ENCODE assay signal across 10 cellular contexts in genomic region chr5:14675309-14675708, GRCh38. TPM values are rescaled to one million over a fixed set of nuclear protein-coding genes. Genes with fewer than 3 reads are reported as not detected.
A peak's percentile ranks its signal among the peaks of the same experiment; 100 is the strongest.
DNase-seq lines count a peak whose midpoint lies in the region; ATAC-seq and TF ChIP-seq lines count a peak whose summit lies in the region.
"Had no signal": no experiment of that assay in that cellular context is flagged by ENCODE, and none has a peak within 500 bp of the region (broad histone marks: within the 10 kb centered on the region; RNA-seq: fewer than 3 reads in every experiment).

No MANE protein-coding gene starts in this region.

- peaks cover 29% of the 10 kb centered on the region for H3K4me1 ChIP-seq in right cardiac atrium (ENCODE audit: control insufficient read depth, insufficient read depth, low read length)
- peaks cover 95% of the 10 kb centered on the region for H3K4me1 ChIP-seq in Karpas-422 (ENCODE audit: low read length)
- H3K4me1 ChIP-seq in esophagus squamous epithelium, result peaks cover 33 to 80% (median 43%) of the 10 kb centered on the region in 3 donors

- no peak for ATAC-seq in right cardiac atrium
- no peak for ATAC-seq in Right ventricle myocardium superior (ENCODE audit: poor library complexity)
- ATAC-seq in GM19463 (IDR thresholded peaks at IDR 0.05; ENCODE audit: unreplicated experiment), result no peak

- TF ChIP-seq POLR2A in esophagus squamous epithelium (IDR thresholded peaks at IDR 0.05), result no peak

- peaks cover 97% of the 10 kb centered on the region for H3K79me2 ChIP-seq in Karpas-422 (ENCODE audit: low read length)

- H3K36me3 ChIP-seq in Karpas-422 (ENCODE audit: insufficient read depth, low read length) (peaks cover 30% of the 10 kb centered on the region; the same call in 1 of the 2 replicates), esophagus squamous epithelium (peaks cover 0 to 40% (median 0%) of the 10 kb centered on the region in 3 donors)

- no peaks in the 10 kb centered on the region for H3K9me3 Mint-ChIP-seq in type B pancreatic cell

- no peaks in the 10 kb centered on the region for H3K27me3 ChIP-seq in right cardiac atrium (ENCODE audit: control insufficient read depth, insufficient read depth)
- no peaks in the 10 kb centered on the region for H3K27me3 ChIP-seq in Karpas-422 (ENCODE audit: low read length)
- H3K27me3 ChIP-seq in esophagus squamous epithelium, result no peaks in the 10 kb centered on the region
- H3K27me3 ChIP-seq: MG63 had no signal

- H3K4me1 Mint-ChIP-seq in type B pancreatic cell (ENCODE audit: unreplicated experiment), result peaks cover 42% of the 10 kb centered on the region

- no peaks in the 10 kb centered on the region for H3K27me3 Mint-ChIP-seq in type B pancreatic cell

- H3K4me3 Mint-ChIP-seq in type B pancreatic cell, result no peak overlapping the region

- H3K9me3 ChIP-seq in right cardiac atrium (ENCODE audit: control insufficient read depth, low read length) (peaks cover 2% of the 10 kb centered on the region), Karpas-422 (ENCODE audit: low read length) (no peaks in the 10 kb centered on the region), esophagus squamous epithelium (no peaks in the 10 kb centered on the region)
- H3K9me3 ChIP-seq: MG63 had no signal

- TF ChIP-seq CTCF in esophagus squamous epithelium (IDR thresholded peaks at IDR 0.05), result no peak
- no peak for TF ChIP-seq CTCF in type B pancreatic cell (conservative IDR thresholded peaks at IDR 0.05)

- H3K4me3 ChIP-seq in right cardiac atrium (ENCODE audit: low read length) (no peak overlapping the region), Karpas-422 (ENCODE audit: low read length) (peak overlapping the region; percentile 13), esophagus squamous epithelium (no peak overlapping the region)

- peak overlapping the region; percentile 67 for H3K4me2 ChIP-seq in Karpas-422 (ENCODE audit: low read depth, low read length, poor library complexity, severe bottlenecking)

- 90% methylated on average over 6 of the region's 6 CpGs for WGBS in right cardiac atrium
- WGBS in esophagus squamous epithelium, 2 donors, result 48 to 66% methylated on average over 6 of the region's 6 CpGs

- peak overlapping the region; percentile 59 for H3K9ac ChIP-seq in Karpas-422 (ENCODE audit: low read length)

- intact Hi-C loops in right cardiac atrium (cut with DNase I) (no loop called here), Right ventricle myocardium superior (cut with DNase I) (no loop called here), esophagus squamous epithelium (cut with DNase I) (no loop called here)

- peaks cover 21% of the 10 kb centered on the region for H3K36me3 Mint-ChIP-seq in type B pancreatic cell

- H3K9me2 ChIP-seq in Karpas-422 (replicated peaks; ENCODE audit: insufficient read depth, low read length), result no peaks in the 10 kb centered on the region

- H3K27ac ChIP-seq in right cardiac atrium (ENCODE audit: low read length), result peak overlapping the region; percentile 53
- peak overlapping the region; percentile 78 for H3K27ac ChIP-seq in Karpas-422 (ENCODE audit: low read length)
- peak overlapping the region; percentile 46 to 74 (median 64) for H3K27ac ChIP-seq in esophagus squamous epithelium

- H2AFZ ChIP-seq in Karpas-422 (ENCODE audit: low read length), result no peak overlapping the region

- no peak overlapping the region for H3K27ac Mint-ChIP-seq in type B pancreatic cell

- DNase-seq in right cardiac atrium, result no peak
- no peak for DNase-seq in Right ventricle myocardium superior
- DNase-seq in Karpas-422, result no peak
- DNase-seq in esophagus squamous epithelium (lab: John Stamatoyannopoulos, UW), result no peak
- no peak for DNase-seq in type B pancreatic cell (ENCODE audit: extremely low spot score, unreplicated experiment)
- no peak for DNase-seq in C1 segment of cervical spinal cord (lab: John Stamatoyannopoulos, UW)
- DNase-seq in NCI-H1694 treated with DMSO at 0.1 percent for 48 hours (lab: John Stamatoyannopoulos, UW), result no peak
- DNase-seq: MG63, T-helper 9 cell had no signal

- H4K20me1 ChIP-seq in Karpas-422 (ENCODE audit: insufficient read depth, low read depth, low read length), result peaks cover 10% of the 10 kb centered on the region

RNA-seq across cellular contexts. Expression of gene OTULIN, which starts 10.8 kb away (rescaled TPM):
- 10 to 100 TPM; 18.2 to 20.4 (median 19.2) TPM for total RNA-seq in right cardiac atrium
- polyA plus RNA-seq in right cardiac atrium, result 6.0 TPM
- 23.1 TPM for total RNA-seq in Right ventricle myocardium superior
- total RNA-seq in Karpas-422 (2014; rRNA removed; shearing (Covaris generic); ENCODE audit: low replicate concordance), result 27.0 and 31.0 TPM in 2 replicates
- total RNA-seq in esophagus squamous epithelium, result 10 to 100 TPM; 23.9 to 38.6 (median 34.5) TPM
- total RNA-seq in type B pancreatic cell (ENCODE audit: low replicate concordance), result 24.4 and 31.1 TPM in 2 replicates
